8 cellular contexts compared by ENCODE assay signal in genomic region chr1:157993179-157994080, GRCh38. TPM values are rescaled to one million over a fixed set of nuclear protein-coding genes. Genes with fewer than 3 reads are reported as not detected.
DNase-seq lines count a peak whose midpoint lies in the region; ATAC-seq, FAIRE-seq and TF ChIP-seq lines count a peak whose summit lies in the region.

KIRREL1 (plus strand) TSS chr1:157993645; CDS start chr1:157993677, 32 bp downstream.

- DNase-seq in G401 (ENCODE audit: low spot score) (no peak), NCI-H446 treated with DMSO at 0.1 percent for 48 hours (lab: John Stamatoyannopoulos, UW) (peak; percentile 56), cerebellum (ENCODE audit: low spot score) (no peak), kidney (peak; percentile 89), spleen (peak; percentile 70)
- DNase-seq in activated CD8-positive, alpha-beta memory T cell treated with anti-CD3 and anti-CD28 coated beads, Interleukin-2, amount 50 U/mL, for 4 hours, result no peak
- no peak for DNase-seq in activated CD4-positive, CD25-positive, alpha-beta regulatory T cell treated with anti-CD3 and anti-CD28 coated beads, Interleukin-2, amount 50 U/mL, for 72 hours

- H3K9me3 ChIP-seq in kidney (ENCODE audit: control insufficient read depth in 1 of 2, low read length in 2 of 2), result no peaks in the 10 kb centered on the region
- H3K9me3 ChIP-seq in spleen, result no peaks in the 10 kb centered on the region

- H3K27ac ChIP-seq in kidney (ENCODE audit: low read depth in 2 of 2, low read length in 2 of 2) (peak within 1 kb of the TSS; percentile 78 to 92), spleen (peak within 1 kb of the TSS; percentile 40 to 83 (median 80))

- peaks cover 0 to 48% (median 24%) of the 10 kb centered on the region in 7 donors for H3K27me3 ChIP-seq in spleen (replicated peaks in 1 of 7)

- in situ Hi-C loops in G401 (cut with HindIII; ENCODE audit: low sequenced_read_pairs), result no loop called here

- H3K4me1 ChIP-seq in kidney (ENCODE audit: control insufficient read depth in 1 of 2, insufficient read depth in 1 of 2, low read depth in 1 of 2, low read length in 2 of 2), result peaks cover 6 to 13% of the 10 kb centered on the region in 2 donors
- H3K4me1 ChIP-seq in spleen, result peaks cover 0 to 31% (median 19%) of the 10 kb centered on the region in 6 donors

- FAIRE-seq in kidney (lab: Jason Lieb, UNC), result no peak

- intact Hi-C loops in kidney (cut with DNase I), result loop anchor here (10.0 kb wide), 1 partner anchor 91 kb away; no protein-coding TSS in a partner anchor
- intact Hi-C loops in spleen (cut with DNase I; ENCODE audit: low total_unique reads), result loop anchor here (5.0 kb wide), 1 partner anchor 94 kb away; no protein-coding TSS in a partner anchor

- H3K9ac ChIP-seq in kidney (ENCODE audit: low read length in 2 of 2), result peak within 1 kb of the TSS; percentile 60 to 89

- H3K4me3 ChIP-seq in kidney (ENCODE audit: low read length in 2 of 2) (peak within 1 kb of the TSS; percentile 69), spleen (peak within 1 kb of the TSS; percentile 38 to 77 (median 50))

- no peak for TF ChIP-seq POLR2A in spleen (IDR thresholded peaks at IDR 0.05)
- no peak for TF ChIP-seq POLR2A in GM18505 (IDR thresholded peaks at IDR 0.05; ENCODE audit: borderline replicate concordance, extremely low read depth, insufficient read depth, insufficient read length)

- no peak for ATAC-seq in GM18505 (IDR thresholded peaks at IDR 0.05; ENCODE audit: unreplicated experiment)

- 1 to 4% (median 2%) methylated on average over 37 to 73 of the region's 75 CpGs for WGBS in spleen, 5 donors

- TF ChIP-seq CTCF in kidney (IDR thresholded peaks at IDR 0.05; ENCODE audit: borderline replicate concordance, extremely low read depth, insufficient read depth), result no peak
- no peak for TF ChIP-seq CTCF in spleen (IDR thresholded peaks at IDR 0.05 in 8 of 11, conservative IDR thresholded peaks at IDR 0.05 in 3 of 11)

- H3K36me3 ChIP-seq in kidney (ENCODE audit: control insufficient read depth in 1 of 2, insufficient read depth in 2 of 2, low read length in 2 of 2), result no peaks in the 10 kb centered on the region
- H3K36me3 ChIP-seq in spleen, result no peaks in the 10 kb centered on the region

RNA-seq across cellular contexts. Expression of gene KIRREL1, which starts in this region (rescaled TPM):
- total RNA-seq in G401 (2014; rRNA removed; shearing (Covaris generic)), result 29.9 and 31.1 TPM in 2 replicates
- total RNA-seq in cerebellum (21.5 TPM), kidney (54.9 TPM), spleen (10 to 100 TPM; 14.0 to 50.9 (median 24.5) TPM)
- polyA plus RNA-seq in kidney (ENCODE audit: insufficient read depth, low read depth, low replicate concordance) (13.7 TPM), spleen (1 to 10 TPM; 1.4 to 3.9 (median 1.7) TPM)

Comparison
In these comparisons a context has a peak if more than half of its experiments do, and no peak if none do; other contexts are left out.
1. DNase-seq: peak in NCI-H446 treated with DMSO at 0.1 percent for 48 hours (single experiment), kidney (single experiment) and spleen (single experiment); none in G401 (single experiment), cerebellum (single experiment), activated CD8-positive, alpha-beta memory T cell treated with anti-CD3 and anti-CD28 coated beads, Interleukin-2, amount 50 U/mL, for 4 hours (single experiment) and activated CD4-positive, CD25-positive, alpha-beta regulatory T cell treated with anti-CD3 and anti-CD28 coated beads, Interleukin-2, amount 50 U/mL, for 72 hours (single experiment).